Comparison of ENCODE assay signal across 9 cellular contexts in the genomic region with DNA sequence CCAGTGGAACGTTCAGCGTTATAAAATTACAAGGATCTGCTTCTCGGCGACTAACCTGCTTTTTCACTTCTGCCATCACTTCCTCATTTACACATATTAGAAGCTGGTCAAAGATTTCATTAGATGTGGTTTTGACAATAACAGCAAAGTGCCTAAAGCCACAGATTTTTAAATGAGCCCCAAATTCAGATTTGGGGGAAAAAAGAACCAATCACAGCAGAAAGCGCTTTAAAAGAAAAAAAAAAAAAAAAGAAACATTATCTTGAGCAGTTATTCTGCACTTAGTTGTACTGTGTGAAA.
DNase-seq lines count a peak whose midpoint lies in the region; ATAC-seq and TF ChIP-seq lines count a peak whose summit lies in the region.
"Had no signal": no experiment of that assay in that cellular context is flagged by ENCODE, and none has a peak within 500 bp of the region (broad histone marks: within the 10 kb centered on the region; RNA-seq: fewer than 3 reads in every experiment).

No MANE protein-coding gene starts in this region.

- peak; percentile 54 for ATAC-seq in GM21367 (IDR thresholded peaks at IDR 0.05; ENCODE audit: unreplicated experiment)

- 98% methylated on average over 5 of the region's 5 CpGs for WGBS in mammary epithelial cell (ENCODE audit: low coverage, missing lambda C conversion rate)

- in situ Hi-C loops in mammary epithelial cell (cut with MboI; ENCODE audit: low sequenced_read_pairs in 2 of 2): loop anchor here in 1 of 2 donors (25.0 kb wide), 1 partner anchor 367 kb away; no protein-coding TSS in a partner anchor

- intact Hi-C loops in mammary epithelial cell (cut with micrococcal nuclease): no loop called here

- H3K4me2 ChIP-seq in mammary epithelial cell (ENCODE audit: insufficient read depth, low read depth, low read length): no peak overlapping the region

- H3K4me1 ChIP-seq in ACC112 (ENCODE audit: control insufficient read depth, insufficient read depth, low read length, unreplicated experiment) (peaks cover 32% of the 10 kb centered on the region), iPS-20b (ENCODE audit: insufficient read depth, low read length) (peaks cover 76% of the 10 kb centered on the region), mammary epithelial cell (ENCODE audit: insufficient read depth, low read length) (peaks cover 10% of the 10 kb centered on the region)

- no peaks in the 10 kb centered on the region for H4K20me1 ChIP-seq in mammary epithelial cell (ENCODE audit: insufficient read depth, low read length)

- peaks cover 50% of the 10 kb centered on the region for H3K79me2 ChIP-seq in ACC112 (ENCODE audit: control insufficient read depth, insufficient read depth, low read length, unreplicated experiment)
- H3K79me2 ChIP-seq in mammary epithelial cell (ENCODE audit: insufficient read depth, low read length): no peaks in the 10 kb centered on the region

- CTCF ChIA-PET in mammary epithelial cell (lab: Charles Lee; ENCODE audit: low non-redundant PET): no interaction called here

- DNase-seq in NAMALWA (ENCODE audit: low spot score) (peak; percentile 92), NCI-H526 treated with DMSO at 0.1 percent for 48 hours (lab: John Stamatoyannopoulos, UW) (no peak), DMS153 (lab: John Stamatoyannopoulos, UW) (no peak), mammary epithelial cell (no peak)
- no peak for DNase-seq in central memory CD4-positive, alpha-beta T cell
- DNase-seq: OCI-M1 had no signal

- BruUV-seq in mammary epithelial cell (replicated peaks; lab: Mats Ljungman, UMichigan): no TSS peak

- H2AFZ ChIP-seq in ACC112 (ENCODE audit: low read length, unreplicated experiment) (no peak overlapping the region), mammary epithelial cell (ENCODE audit: low read depth, low read length) (no peak overlapping the region)

- H3K9ac ChIP-seq in iPS-20b (ENCODE audit: low read depth, low read length): peak overlapping the region; percentile 54; the same call in 1 of the 2 replicates
- H3K9ac ChIP-seq in mammary epithelial cell (ENCODE audit: insufficient read depth, low read length): no peak overlapping the region

- no peak for TF ChIP-seq CTCF in mammary epithelial cell (conservative IDR thresholded peaks at IDR 0.05 in 1 of 2, IDR thresholded peaks at IDR 0.05 in 1 of 2; ENCODE audit: extremely low read depth in 1 of 2, insufficient read depth in 1 of 2, low read depth in 1 of 2, low read length in 2 of 2)

- H3K36me3 ChIP-seq in ACC112 (ENCODE audit: insufficient read depth, low read length) (no peaks in the 10 kb centered on the region), iPS-20b (ENCODE audit: insufficient read depth, low read depth, low read length) (no peaks in the 10 kb centered on the region), mammary epithelial cell (ENCODE audit: insufficient read depth, low read length) (no peaks in the 10 kb centered on the region)

- H3K9me3 ChIP-seq in iPS-20b (ENCODE audit: insufficient read depth, low read depth, low read length): no peaks in the 10 kb centered on the region
- H3K9me3 ChIP-seq in mammary epithelial cell (replicated peaks; ENCODE audit: insufficient read depth, low read length): no peaks in the 10 kb centered on the region

- H3K27ac ChIP-seq in ACC112 (ENCODE audit: low read depth, low read length): peak overlapping the region; percentile 73; the same call in 1 of the 2 replicates
- peak overlapping the region; percentile 44 for H3K27ac ChIP-seq in iPS-20b (ENCODE audit: low read length)
- no peak overlapping the region for H3K27ac ChIP-seq in mammary epithelial cell (ENCODE audit: insufficient read depth, low read depth, low read length)

- H3K27me3 ChIP-seq in ACC112 (ENCODE audit: insufficient read depth, low read length) (no peaks in the 10 kb centered on the region), iPS-20b (ENCODE audit: insufficient read depth, low read length) (no peaks in the 10 kb centered on the region), mammary epithelial cell (ENCODE audit: insufficient read depth, low read length) (no peaks in the 10 kb centered on the region)

- dilution Hi-C loops in mammary epithelial cell (cut with HindIII; ENCODE audit: low sequenced_read_pairs): no loop called here

- peak overlapping the region; percentile 89 for H3K4me3 ChIP-seq in ACC112 (ENCODE audit: low read depth, low read length)
- peak overlapping the region; percentile 46 for H3K4me3 ChIP-seq in iPS-20b (ENCODE audit: low read length)
- no peak overlapping the region for H3K4me3 ChIP-seq in mammary epithelial cell (replicated peaks in 1 of 3; ENCODE audit: insufficient read depth in 1 of 3, low read depth in 2 of 3, low read length in 3 of 3)

Comparison
In these comparisons a context has a peak if more than half of its experiments do, and no peak if none do; other contexts are left out.
1. H3K4me3 ChIP-seq: peak in ACC112 (single experiment) and iPS-20b (single experiment); none in mammary epithelial cell (0 of 3).